ENCODE assay signal across 28 cellular contexts in genomic region chrX:107288676-107289075, GRCh38.
"Had no signal": no experiment of that assay in that cellular context is flagged by ENCODE, and none has a peak within 500 bp of the region (broad histone marks: within the 10 kb centered on the region; RNA-seq: fewer than 3 reads in every experiment).

No MANE protein-coding gene starts in this region.

- DNase-seq: activated CD4-positive, alpha-beta memory T cell treated with anti-CD3 and anti-CD28 coated beads for 36 hours; activated CD4-positive, alpha-beta T cell treated with anti-CD3 and anti-CD28 coated beads for 36 hours; activated CD4-positive, alpha-beta T cell treated with anti-CD3 and anti-CD28 coated beads, Interleukin-2, amount 10 ng/mL, durations not matched to agents 24 days and 14 days; activated CD4-positive, CD25-positive, alpha-beta regulatory T cell; activated CD4-positive, CD25-positive, alpha-beta regulatory T cell treated with anti-CD3 and anti-CD28 coated beads, Interleukin-2, amount 50 U/mL, for 72 hours; activated CD8-positive, alpha-beta memory T cell treated with anti-CD3 and anti-CD28 coated beads, Interleukin-2, amount 10 ng/mL, durations not matched to agents 7 days and 5 days; activated CD8-positive, alpha-beta memory T cell treated with anti-CD3 and anti-CD28 coated beads, Interleukin-2, amount 50 U/mL, for 4 hours; activated CD8-positive, alpha-beta T cell treated with anti-CD3 and anti-CD28 coated beads, Interleukin-2, amount 10 ng/mL, durations not matched to agents 7 days and 5 days; activated effector memory CD4-positive, alpha-beta T cell treated with anti-CD3 and anti-CD28 coated beads, Interleukin-2, amount 50 U/mL, for 16 hours; activated naive CD4-positive, alpha-beta T cell treated with anti-CD3 and anti-CD28 coated beads for 36 hours; activated naive CD8-positive, alpha-beta T cell treated with anti-CD3 and anti-CD28 coated beads for 36 hours; activated naive CD8-positive, alpha-beta T cell treated with anti-CD3 and anti-CD28 coated beads, Interleukin-2, amount 50 U/mL, for 24 hours; activated T-cell treated with anti-CD3 and anti-CD28 coated beads, Interleukin-2, amount 50 U/mL, for 1 hour; activated T-cell treated with anti-CD3 and anti-CD28 coated beads, Interleukin-2, amount 50 U/mL, for 48 hours; adrenal gland; amygdala; aorta; body of pancreas; caudate nucleus; cortex of kidney; effector CD8-positive, alpha-beta T cell; esophagus squamous epithelium; foreskin melanocyte; heart right ventricle; T-helper 2 cell had no signal

- ATAC-seq: activated CD4-positive, alpha-beta T cell treated with anti-CD3 and anti-CD28 coated beads for 36 hours; activated CD8-positive, alpha-beta memory T cell treated with anti-CD3 and anti-CD28 coated beads, Interleukin-2, amount 10 ng/mL, durations not matched to agents 7 days and 5 days; activated CD8-positive, alpha-beta T cell treated with anti-CD3 and anti-CD28 coated beads, Interleukin-2, amount 10 ng/mL, durations not matched to agents 7 days and 5 days; activated naive CD8-positive, alpha-beta T cell treated with anti-CD3 and anti-CD28 coated beads, Interleukin-2, amount 50 U/mL, for 24 hours; body of pancreas; gastroesophageal sphincter; heart right ventricle had no signal

- FAIRE-seq: endometrium, endothelial cell of umbilical vein had no signal
